22 cellular contexts compared by ENCODE assay signal in the genomic region with DNA sequence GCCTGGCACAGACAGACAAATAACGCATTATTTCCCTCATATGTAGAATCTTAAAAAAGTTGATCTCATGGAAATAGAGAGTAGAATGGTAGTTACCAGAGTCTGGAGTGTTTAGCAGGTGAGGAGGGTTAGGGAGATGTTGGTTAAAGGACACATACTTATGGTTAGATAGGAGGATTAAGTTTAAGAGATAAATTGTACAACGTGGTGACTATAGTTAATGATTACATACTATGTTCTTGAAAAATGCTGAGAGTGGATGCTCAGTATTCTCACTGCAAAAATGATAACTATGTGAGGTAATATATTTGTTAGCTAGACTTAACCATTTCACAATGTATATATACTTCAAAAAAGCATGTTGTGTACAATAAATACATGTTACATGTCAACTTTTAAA.
"Had no signal": no experiment of that assay in that cellular context is flagged by ENCODE, and none has a peak within 500 bp of the region (broad histone marks: within the 10 kb centered on the region; RNA-seq: fewer than 3 reads in every experiment).

No MANE protein-coding gene starts in this region.

- H3K27ac ChIP-seq: cardiac muscle cell, lower lobe of right lung, right lobe of liver, skin epidermis, suprapubic skin, tibial nerve, WERI-Rb-1 had no signal

- DNase-seq: activated CD4-positive, alpha-beta T cell treated with anti-CD3 and anti-CD28 coated beads for 1 hour; activated CD4-positive, alpha-beta T cell treated with anti-CD3 and anti-CD28 coated beads, Interleukin-2, amount 50 U/mL, for 1 hour; activated CD8-positive, alpha-beta T cell treated with anti-CD3 and anti-CD28 coated beads, Interleukin-2, amount 10 ng/mL, durations not matched to agents 7 days and 5 days; activated gamma-delta T cell; activated naive CD4-positive, alpha-beta T cell treated with anti-CD3 and anti-CD28 coated beads, Interleukin-2, amount 50 U/mL, for 16 hours; activated naive CD8-positive, alpha-beta T cell treated with anti-CD3 and anti-CD28 coated beads, Interleukin-2, amount 50 U/mL, for 24 hours; effector CD4-positive, alpha-beta T cell; foreskin melanocyte; glutamatergic neuron; lower lobe of right lung; naive B cell; occipital lobe; right lobe of liver; stimulated activated CD4-positive, alpha-beta T cell treated with anti-CD3 and anti-CD28 coated beads, Interleukin-2, amount 100 ng/mL, for 24 hours; stomach; WERI-Rb-1 had no signal

- ATAC-seq: activated CD8-positive, alpha-beta T cell treated with anti-CD3 and anti-CD28 coated beads, Interleukin-2, amount 10 ng/mL, durations not matched to agents 7 days and 5 days; activated naive CD8-positive, alpha-beta T cell treated with anti-CD3 and anti-CD28 coated beads, Interleukin-2, amount 50 U/mL, for 24 hours; lower lobe of right lung; stimulated activated effector memory CD8-positive, alpha-beta T cell treated with anti-CD3 and anti-CD28 coated beads, Interleukin-12 subunit alpha, Interleukin-12 subunit beta, amount 100 ng/mL, for 72 hours had no signal

- H3K4me1 ChIP-seq: lower lobe of right lung, suprapubic skin, tibial nerve had no signal

- FAIRE-seq: islet of Langerhans had no signal

- H3K27me3 ChIP-seq: cardiac muscle cell, right lobe of liver, stomach, suprapubic skin, tibial nerve had no signal

- H3K9me3 ChIP-seq: right lobe of liver had no signal

- H3K36me3 ChIP-seq: cardiac muscle cell, lower lobe of right lung, right lobe of liver, stomach, suprapubic skin, WERI-Rb-1 had no signal

- H3K4me3 ChIP-seq: cardiac muscle cell, lower lobe of right lung, right lobe of liver, skin epidermis, stomach, suprapubic skin, tibial nerve had no signal
